In genomic region chr7:134995239-134996096, GRCh38 we compare ENCODE assay signal across 1 cellular context.
TF ChIP-seq lines count a peak whose summit lies in the region.

No MANE protein-coding gene starts in this region.

TF ChIP-seq in HEK293, 187 proteins besides CTCF, POLR2A, EP300 and RAD21 (continued from another document):
- no peak for TF ChIP-seq PATZ1 (tag by site-specific recombination; IDR thresholded peaks at IDR 0.05)
